Comparison of ENCODE assay signal across 8 cellular contexts in the genomic region with DNA sequence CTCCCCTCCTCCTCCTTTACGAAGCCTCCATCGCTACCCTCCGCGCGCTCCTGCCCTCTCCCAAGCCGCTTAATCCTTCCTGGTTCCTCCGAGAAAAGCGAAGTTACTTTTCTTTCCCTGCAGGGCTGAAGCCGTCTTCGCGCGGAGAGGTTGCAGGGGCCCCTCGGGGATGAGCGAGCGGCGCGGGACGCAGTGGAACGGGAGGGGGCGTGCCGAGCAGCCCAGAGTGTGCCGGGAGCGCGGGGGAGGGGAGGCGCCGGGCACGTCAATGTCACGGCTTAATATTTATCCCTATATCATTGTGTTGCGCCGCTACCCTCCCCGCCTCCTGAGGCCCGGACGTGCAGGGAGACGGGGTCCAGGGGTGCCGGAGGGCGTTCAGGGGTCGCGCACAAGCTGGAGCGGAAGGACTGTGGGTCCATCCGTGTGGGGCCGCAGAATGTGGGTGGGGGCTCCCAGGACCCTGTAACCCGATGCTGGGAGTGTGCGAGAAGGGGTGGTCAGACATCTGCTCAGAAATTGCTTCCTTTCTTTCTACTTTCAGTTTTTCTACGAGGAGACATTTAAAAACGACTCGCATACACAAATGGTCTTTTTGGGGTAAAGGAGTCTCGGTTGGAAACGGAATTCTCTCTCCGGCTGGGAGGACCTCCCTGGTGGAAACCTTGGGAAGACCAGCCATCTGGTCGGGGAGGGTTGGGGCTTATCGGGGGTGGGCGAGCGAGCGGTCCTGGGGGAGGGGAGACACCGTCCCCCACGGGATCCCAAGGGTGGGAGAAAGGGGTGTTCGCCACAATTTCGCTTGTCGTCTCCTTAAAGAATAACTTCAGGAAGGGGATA. TPM values are rescaled to one million over a fixed set of nuclear protein-coding genes. Genes with fewer than 3 reads are reported as not detected.
DNase-seq lines count a peak whose midpoint lies in the region; ATAC-seq, FAIRE-seq and TF ChIP-seq lines count a peak whose summit lies in the region.

No MANE protein-coding gene starts in this region.

- no peaks in the 10 kb centered on the region for H3K9me3 Mint-ChIP-seq in activated naive CD8-positive, alpha-beta T cell (ENCODE audit: low read depth)

- H3K27ac Mint-ChIP-seq in activated naive CD8-positive, alpha-beta T cell = peak overlapping the region; percentile 97

- intact Hi-C loops in Right ventricle myocardium inferior (cut with DNase I) (loop anchor here (1.0 to 10.0 kb wide), 5 partner anchors 52 to 309 kb away; a partner anchor contains a TSS), pancreas (cut with DNase I) (loop anchor here in 2 of 3 donors (5.0 to 10.0 kb wide), 3 partner anchors 129 to 207 kb away; no protein-coding TSS in a partner anchor)

- peaks cover 0 to 28% (median 28%) of the 10 kb centered on the region in 3 donors for H3K4me1 ChIP-seq in pancreas

- H3K27me3 ChIP-seq in HL-60 (ENCODE audit: insufficient read depth, poor library complexity, severe bottlenecking) = no peaks in the 10 kb centered on the region
- H3K27me3 ChIP-seq in pancreas = no peaks in the 10 kb centered on the region

- H3K4me1 Mint-ChIP-seq in activated naive CD8-positive, alpha-beta T cell (ENCODE audit: low read depth) = peaks cover 50% of the 10 kb centered on the region

- H3K27ac ChIP-seq in HL-60 (replicated peaks) (peak overlapping the region; percentile 90), SK-N-MC (no peak overlapping the region), pancreas (peak overlapping the region; percentile 34 to 89 (median 76))

- WGBS in pancreas, 2 donors = 0 to 1% methylated on average over 59 of the region's 59 CpGs

- H3K36me3 Mint-ChIP-seq in activated naive CD8-positive, alpha-beta T cell = peaks cover 21% of the 10 kb centered on the region

- H3K4me3 ChIP-seq in HL-60 (replicated peaks; ENCODE audit: insufficient read depth, low read length) = peak overlapping the region; percentile 91
- H3K4me3 ChIP-seq in SK-N-MC = peak overlapping the region; percentile 96
- peak overlapping the region; percentile 63 to 85 (median 76) for H3K4me3 ChIP-seq in pancreas

- no peaks in the 10 kb centered on the region for H3K27me3 Mint-ChIP-seq in activated naive CD8-positive, alpha-beta T cell

- no peak for TF ChIP-seq CTCF in HL-60 (IDR thresholded peaks at IDR 0.05; ENCODE audit: insufficient read depth, low read length)
- TF ChIP-seq CTCF in pancreas (IDR thresholded peaks at IDR 0.05) = no peak

- peak; percentile 46 for ATAC-seq in GM19463 (IDR thresholded peaks at IDR 0.05; ENCODE audit: unreplicated experiment)
- ATAC-seq in Right ventricle myocardium inferior = peak; percentile 87
- ATAC-seq in pancreas = peak; percentile 72 to 80 (median 76)

- H3K9me3 ChIP-seq in SK-N-MC (ENCODE audit: low read depth, low read length) (no peaks in the 10 kb centered on the region), pancreas (no peaks in the 10 kb centered on the region)

- no peak for FAIRE-seq in pancreas (lab: Jason Lieb, UNC)

- H3K9ac ChIP-seq in SK-N-MC (ENCODE audit: insufficient read length) = peak overlapping the region; percentile 9

- H3K4me3 Mint-ChIP-seq in activated naive CD8-positive, alpha-beta T cell = peak overlapping the region; percentile 96

- DNase-seq in DMS53 treated with DMSO at 0.1 percent for 48 hours (lab: John Stamatoyannopoulos, UW; ENCODE audit: unreplicated experiment) = peak; percentile 79
- peak; percentile 61 to 89 for DNase-seq in HL-60 (ENCODE audit: low read depth in 1 of 2, low spot score in 1 of 2)
- no peak for DNase-seq in SK-N-MC (ENCODE audit: low read depth, low spot score)
- DNase-seq in Right ventricle myocardium inferior (ENCODE audit: missing footprints) = peak; percentile 92
- peak; percentile 74 to 90 (median 82) for DNase-seq in pancreas
- DNase-seq in ureter (ENCODE audit: low spot score) = peak; percentile 82

- H3K36me3 ChIP-seq in SK-N-MC (ENCODE audit: insufficient read depth, low read length) = no peaks in the 10 kb centered on the region
- H3K36me3 ChIP-seq in pancreas = no peaks in the 10 kb centered on the region

RNA-seq across cellular contexts. Expression of a gene that starts 2.4 kb away (rescaled TPM):
- total RNA-seq in Right ventricle myocardium inferior (23.6 TPM), pancreas (10 to 100 TPM; 15.3 to 33.4 (median 20.3) TPM), ureter (24.8 TPM)
- 1 to 10 TPM; 2.4 to 2.7 TPM for polyA plus RNA-seq in pancreas
